Comparison of ENCODE assay signal across 6 cellular contexts in genomic region chr15:69912116-69912515, GRCh38.
"Had no signal": no experiment of that assay in that cellular context is flagged by ENCODE, and none has a peak within 500 bp of the region (broad histone marks: within the 10 kb centered on the region; RNA-seq: fewer than 3 reads in every experiment).

No MANE protein-coding gene starts in this region.

- H3K27ac Mint-ChIP-seq: IgD-negative memory B cell had no signal

- H3K4me3 Mint-ChIP-seq: IgD-negative memory B cell had no signal

- ATAC-seq: HepG2, K562 had no signal

- H3K27ac ChIP-seq: HL-60 had no signal

- H3K4me3 ChIP-seq: K562 had no signal

- DNase-seq: IMR-90, KBM-7 had no signal
